20 cellular contexts compared by ENCODE assay signal in genomic region chr19:45805719-45806118, GRCh38. TPM values are rescaled to one million over a fixed set of nuclear protein-coding genes. Genes with fewer than 3 reads are reported as not detected.
A peak's percentile ranks its signal among the peaks of the same experiment; 100 is the strongest.
DNase-seq lines count a peak whose midpoint lies in the region; ATAC-seq, FAIRE-seq and TF ChIP-seq lines count a peak whose summit lies in the region.
"Had no signal": no experiment of that assay in that cellular context is flagged by ENCODE, and none has a peak within 500 bp of the region (broad histone marks: within the 10 kb centered on the region; RNA-seq: fewer than 3 reads in every experiment).

No MANE protein-coding gene starts in this region.

- no peak for ATAC-seq in SK-N-SH treated with all-trans-retinoic acid at 6 μM for 48 hours

- H2BK12ac ChIP-seq in H1 (ENCODE audit: low read depth, low read length), result no peak overlapping the region

- H3K4me1 ChIP-seq in GM23248 (ENCODE audit: insufficient read depth) (peaks cover 18% of the 10 kb centered on the region), H1 (replicated peaks in 1 of 4; ENCODE audit: control insufficient read depth in 3 of 4, insufficient read depth in 4 of 4, low read length in 3 of 4) (peaks cover 0 to 4% (median 0%) of the 10 kb centered on the region in 4 experiments; a peak in 3 of 7 replicates)

- no peak overlapping the region for H2AK5ac ChIP-seq in H1 (ENCODE audit: low read depth, low read length)

- H4K5ac ChIP-seq in H1 (ENCODE audit: insufficient read length, low read depth, low read length), result no peak overlapping the region

- H3K9ac ChIP-seq in GM23248, result peak overlapping the region; percentile 20; the same call in 1 of the 2 replicates
- H3K9ac ChIP-seq in H1 (replicated peaks in 1 of 4; ENCODE audit: extremely low read depth in 1 of 4, low read depth in 3 of 4, low read length in 3 of 4), result no peak overlapping the region

- no peak overlapping the region for H4K91ac ChIP-seq in H1 (replicated peaks; ENCODE audit: insufficient read length, low read length)

- no peak overlapping the region for H2BK120ac ChIP-seq in H1 (replicated peaks; ENCODE audit: low read depth, low read length)

- H3K9me3 ChIP-seq in GM23248 (ENCODE audit: low read depth), result no peaks in the 10 kb centered on the region
- no peaks in the 10 kb centered on the region; a peak in 1 of 4 replicates for H3K9me3 ChIP-seq in H1 (ENCODE audit: insufficient read depth in 2 of 2, low read depth in 1 of 2, low read length in 1 of 2)

- H3K14ac ChIP-seq in H1 (ENCODE audit: insufficient read length), result no peak overlapping the region

- no peak for TF ChIP-seq EP300 in H1 (IDR thresholded peaks at IDR 0.05; ENCODE audit: borderline replicate concordance in 1 of 2, low read depth in 2 of 2, low read length in 2 of 2)

- H3K27ac ChIP-seq in GM23248 (peak overlapping the region; percentile 26; the same call in 1 of the 2 replicates), H1 (ENCODE audit: low read depth, low read length) (no peak overlapping the region)
- H3K27ac ChIP-seq: SK-N-MC had no signal

- no peak overlapping the region for H2BK20ac ChIP-seq in H1 (ENCODE audit: low read length)

- H3K27me3 ChIP-seq in GM23248 (replicated peaks; ENCODE audit: insufficient read depth) (no peaks in the 10 kb centered on the region), H1 (replicated peaks in 1 of 4; ENCODE audit: control insufficient read depth in 3 of 4, extremely low read depth in 1 of 4, insufficient read depth in 3 of 4, low read length in 3 of 4) (peaks cover 0 to 2% (median 0%) of the 10 kb centered on the region in 4 experiments; a peak in 3 of 7 replicates)

- no peak overlapping the region for H3K56ac ChIP-seq in H1 (replicated peaks; ENCODE audit: insufficient read length, low read depth, low read length)

- no peak overlapping the region for H3K23ac ChIP-seq in H1 (ENCODE audit: insufficient read length)

- no peak for TF ChIP-seq CTCF in H1 (IDR thresholded peaks at IDR 0.05; ENCODE audit: control extremely low read depth in 1 of 3, insufficient read depth in 1 of 3, low read depth in 1 of 3, low read length in 3 of 3)

- no peaks in the 10 kb centered on the region for H3K79me1 ChIP-seq in H1 (ENCODE audit: low read depth, low read length)

- no peaks in the 10 kb centered on the region; the same call in 1 of the 2 replicates for H3K23me2 ChIP-seq in H1 (ENCODE audit: low read depth, low read length)

- H2AFZ ChIP-seq in GM23248, result peak overlapping the region; percentile 61; the same call in 1 of the 2 replicates
- no peak overlapping the region for H2AFZ ChIP-seq in H1 (ENCODE audit: low read length)

- H3K4me3 ChIP-seq in GM23248, result no peak overlapping the region
- no peak overlapping the region for H3K4me3 ChIP-seq in H1 (ENCODE audit: extremely low read depth in 1 of 4, insufficient read depth in 2 of 4, low read depth in 3 of 4, low read length in 4 of 4)
- H3K4me3 ChIP-seq: SK-N-MC had no signal

- H3K4me2 ChIP-seq in GM23248 (ENCODE audit: unreplicated experiment), result peak overlapping the region; percentile 24
- H3K4me2 ChIP-seq in H1 (ENCODE audit: insufficient read depth in 1 of 2, low read depth in 2 of 2, low read length in 2 of 2), result no peak overlapping the region

- TF ChIP-seq POLR2A in H1 (IDR thresholded peaks at IDR 0.05; ENCODE audit: control extremely low read depth in 1 of 2, low read depth in 2 of 2, low read length in 2 of 2), result no peak

- no peak overlapping the region for H2BK15ac ChIP-seq in H1 (ENCODE audit: low read length)

- in situ Hi-C loops in GM23248 (cut with MboI), result no loop called here

- no peak overlapping the region for H3K18ac ChIP-seq in H1 (ENCODE audit: extremely low read depth, low read length)

- H2BK5ac ChIP-seq in H1 (ENCODE audit: low read depth, low read length), result no peak overlapping the region

- no peaks in the 10 kb centered on the region for H3K9me2 ChIP-seq in GM23248 (ENCODE audit: insufficient read depth)

- H3K4ac ChIP-seq in H1 (replicated peaks; ENCODE audit: insufficient read length, low read depth, low read length), result no peak overlapping the region

- CTCF ChIA-PET in H1 (lab: Charles Lee; ENCODE audit: partially characterized antibody), result interaction anchor here (1.3 to 9.4 kb wide), 3 partner anchors 9 to 31 kb away, joined by 4 to 107 read pairs (median 7); partner anchors contain the start of gene RSPH6A

- DNase-seq in GM23248 (no peak), H1 (ENCODE audit: low read depth in 1 of 2, low spot score in 2 of 2) (no peak)
- DNase-seq in central memory CD4-positive, alpha-beta T cell, result no peak
- DNase-seq: C1 segment of cervical spinal cord; CD8-positive, alpha-beta memory T cell; DMS53; NCI-H1417; NCI-H187; NCI-H2107; NCI-H2227 treated with DMSO at 0.1 percent for 48 hours; NCI-H510A treated with DMSO at 0.1 percent for 48 hours; NCI-H82; SHP77 had no signal

- no peaks in the 10 kb centered on the region for H3F3A ChIP-seq in GM23248 (ENCODE audit: insufficient read depth)

- no peak for FAIRE-seq in H1 (lab: Jason Lieb, UNC)
- FAIRE-seq: GM12892, GM18507 had no signal

- TF ChIP-seq RAD21 in H1 (IDR thresholded peaks at IDR 0.05 in 1 of 2, conservative IDR thresholded peaks at IDR 0.05 in 1 of 2; ENCODE audit: low read depth in 2 of 2, low read length in 2 of 2), result no peak

- H4K8ac ChIP-seq in H1 (ENCODE audit: extremely low read depth, insufficient read depth, low read length), result no peak overlapping the region

- POLR2A ChIA-PET in H1 (lab: Charles Lee; ENCODE audit: partially characterized antibody), result interaction anchor here (1.1 to 9.8 kb wide), 2 partner anchors 8 to 18 kb away, joined by 3 to 106 read pairs; partner anchors contain the start of gene RSPH6A

- no peaks in the 10 kb centered on the region for H3K79me2 ChIP-seq in GM23248 (ENCODE audit: insufficient read depth)
- no peaks in the 10 kb centered on the region for H3K79me2 ChIP-seq in H1 (ENCODE audit: control insufficient read depth in 1 of 2, insufficient read depth in 2 of 2, low read length in 2 of 2)

- H4K20me1 ChIP-seq in GM23248 (ENCODE audit: insufficient read depth) (no peaks in the 10 kb centered on the region), H1 (replicated peaks in 1 of 2; ENCODE audit: control insufficient read depth in 1 of 2, insufficient read depth in 2 of 2, low read length in 2 of 2) (no peaks in the 10 kb centered on the region)

- no peaks in the 10 kb centered on the region for H3K36me3 ChIP-seq in GM23248 (ENCODE audit: low read depth)
- H3K36me3 ChIP-seq in H1 (ENCODE audit: control insufficient read depth in 2 of 4, insufficient read depth in 4 of 4, low read length in 3 of 4), result no peaks in the 10 kb centered on the region

RNA-seq across cellular contexts. Expression of gene RSPH6A, which starts 9.4 kb away (rescaled TPM):
- not detected in 2 replicates for total RNA-seq in GM23248 (2014; rRNA removed; shearing (Covaris generic))
- polyA plus RNA-seq in GM23248 (2016; fragmentation: Nextera tagmentation; extraction: Ambion mirVana), result not detected in 2 replicates
- total RNA-seq in H1 (2021; fragmentation: NEBNext Ultra II Directional; extraction: Animal tissue kit (Norgen Biotek cat#: 25700)), result 0.19 and 0.25 TPM in 2 replicates
- 0.05 TPM in 2 replicates for polyA plus RNA-seq in H1 (2011; rRNA removed)
- 0.05 TPM for polyA plus RNA-seq in H1 (2011; cell fraction: cytosol; rRNA removed)
- polyA plus RNA-seq in H1 (2011; cell fraction: nucleus; rRNA removed), result 0.43 TPM
- polyA plus RNA-seq in H1 (2012, experiment 1 of 2), result 0.12 TPM in 1 of 4 replicates, not detected in the others
- polyA plus RNA-seq in H1 (2012, experiment 2 of 2), result 0.09 TPM
- polyA plus RNA-seq in H1 (2013, experiment 1 of 2), result 0.08 TPM
- 0.06 TPM for polyA plus RNA-seq in H1 (2013, experiment 2 of 2)
- polyA minus RNA-seq in H1 (2011; rRNA and poly(A)+ RNA removed), result 0.22 and 0.35 TPM in 2 replicates
- polyA minus RNA-seq in H1 (2011; cell fraction: cytosol; rRNA and poly(A)+ RNA removed), result not detected
- 1.4 TPM for polyA minus RNA-seq in H1 (2011; cell fraction: nucleus; rRNA and poly(A)+ RNA removed)
- total RNA-seq: H4, M059J, RPMI7951 had no signal
- polyA plus RNA-seq: CD8-positive, alpha-beta memory T cell had no signal

RNA-seq across cellular contexts. Expression of gene DMWD, which starts 13.1 kb away (rescaled TPM):
- 32.2 and 32.6 TPM in 2 replicates for total RNA-seq in GM23248 (2014; rRNA removed; shearing (Covaris generic))
- polyA plus RNA-seq in GM23248 (2016; fragmentation: Nextera tagmentation; extraction: Ambion mirVana), result 11.5 and 14.5 TPM in 2 replicates
- total RNA-seq in H1 (2021; fragmentation: NEBNext Ultra II Directional; extraction: Animal tissue kit (Norgen Biotek cat#: 25700)), result 41.0 and 41.6 TPM in 2 replicates
- 13.6 and 23.7 TPM in 2 replicates for polyA plus RNA-seq in H1 (2011; rRNA removed)
- polyA plus RNA-seq in H1 (2011; cell fraction: cytosol; rRNA removed), result 14.6 TPM
- 83.4 TPM for polyA plus RNA-seq in H1 (2011; cell fraction: nucleus; rRNA removed)
- polyA plus RNA-seq in H1 (2012, experiment 1 of 2), result 18.1 to 24.8 TPM (median 20.7 TPM) in 4 replicates
- polyA plus RNA-seq in H1 (2012, experiment 2 of 2), result 14.5 TPM
- polyA plus RNA-seq in H1 (2013, experiment 1 of 2), result 18.6 TPM
- 17.7 TPM for polyA plus RNA-seq in H1 (2013, experiment 2 of 2)
- 18.0 and 24.8 TPM in 2 replicates for polyA minus RNA-seq in H1 (2011; rRNA and poly(A)+ RNA removed)
- 23.3 TPM for polyA minus RNA-seq in H1 (2011; cell fraction: cytosol; rRNA and poly(A)+ RNA removed)
- 61.6 TPM for polyA minus RNA-seq in H1 (2011; cell fraction: nucleus; rRNA and poly(A)+ RNA removed)

RNA-seq across cellular contexts. Expression of gene DMPK, which starts 23.4 kb away (rescaled TPM):
- 26.6 and 34.4 TPM in 2 replicates for total RNA-seq in GM23248 (2014; rRNA removed; shearing (Covaris generic))
- 13.0 and 15.3 TPM in 2 replicates for polyA plus RNA-seq in GM23248 (2016; fragmentation: Nextera tagmentation; extraction: Ambion mirVana)
- total RNA-seq in H1 (2021; fragmentation: NEBNext Ultra II Directional; extraction: Animal tissue kit (Norgen Biotek cat#: 25700)), result 27.4 and 28.2 TPM in 2 replicates
- 13.7 and 25.3 TPM in 2 replicates for polyA plus RNA-seq in H1 (2011; rRNA removed)
- 18.9 TPM for polyA plus RNA-seq in H1 (2011; cell fraction: cytosol; rRNA removed)
- 155 TPM for polyA plus RNA-seq in H1 (2011; cell fraction: nucleus; rRNA removed)
- 18.9 to 42.0 TPM (median 34.4 TPM) in 4 replicates for polyA plus RNA-seq in H1 (2012, experiment 1 of 2)
- polyA plus RNA-seq in H1 (2012, experiment 2 of 2), result 23.6 TPM
- 12.6 TPM for polyA plus RNA-seq in H1 (2013, experiment 1 of 2)
- polyA plus RNA-seq in H1 (2013, experiment 2 of 2), result 10.9 TPM
- polyA minus RNA-seq in H1 (2011; rRNA and poly(A)+ RNA removed), result 7.1 and 11.1 TPM in 2 replicates
- polyA minus RNA-seq in H1 (2011; cell fraction: cytosol; rRNA and poly(A)+ RNA removed), result 7.6 TPM
- 26.5 TPM for polyA minus RNA-seq in H1 (2011; cell fraction: nucleus; rRNA and poly(A)+ RNA removed)

RNA-seq across cellular contexts. Expression of gene SIX5, which starts 36.7 kb away (rescaled TPM):
- 14.4 and 16.8 TPM in 2 replicates for total RNA-seq in GM23248 (2014; rRNA removed; shearing (Covaris generic))
- polyA plus RNA-seq in GM23248 (2016; fragmentation: Nextera tagmentation; extraction: Ambion mirVana), result 6.1 and 8.2 TPM in 2 replicates
- total RNA-seq in H1 (2021; fragmentation: NEBNext Ultra II Directional; extraction: Animal tissue kit (Norgen Biotek cat#: 25700)), result 24.2 and 27.3 TPM in 2 replicates
- polyA plus RNA-seq in H1 (2011; rRNA removed), result 20.9 and 37.2 TPM in 2 replicates
- 21.5 TPM for polyA plus RNA-seq in H1 (2011; cell fraction: cytosol; rRNA removed)
- polyA plus RNA-seq in H1 (2011; cell fraction: nucleus; rRNA removed), result 69.2 TPM
- polyA plus RNA-seq in H1 (2012, experiment 1 of 2), result 7.1 to 16.2 TPM (median 15.3 TPM) in 4 replicates
- polyA plus RNA-seq in H1 (2012, experiment 2 of 2), result 8.7 TPM
- polyA plus RNA-seq in H1 (2013, experiment 1 of 2), result 15.1 TPM
- 13.5 TPM for polyA plus RNA-seq in H1 (2013, experiment 2 of 2)
- polyA minus RNA-seq in H1 (2011; rRNA and poly(A)+ RNA removed), result 4.6 and 6.7 TPM in 2 replicates
- 18.0 TPM for polyA minus RNA-seq in H1 (2011; cell fraction: cytosol; rRNA and poly(A)+ RNA removed)
- polyA minus RNA-seq in H1 (2011; cell fraction: nucleus; rRNA and poly(A)+ RNA removed), result 19.0 TPM

RNA-seq across cellular contexts. Expression of gene SYMPK, which starts 57.2 kb away (rescaled TPM):
- 28.1 and 81.4 TPM in 2 replicates for total RNA-seq in GM23248 (2014; rRNA removed; shearing (Covaris generic))
- polyA plus RNA-seq in GM23248 (2016; fragmentation: Nextera tagmentation; extraction: Ambion mirVana), result 14.8 and 17.8 TPM in 2 replicates
- 81.5 and 93.6 TPM in 2 replicates for total RNA-seq in H1 (2021; fragmentation: NEBNext Ultra II Directional; extraction: Animal tissue kit (Norgen Biotek cat#: 25700))
- polyA plus RNA-seq in H1 (2011; rRNA removed), result 99.5 and 142 TPM in 2 replicates
- polyA plus RNA-seq in H1 (2011; cell fraction: cytosol; rRNA removed), result 82.5 TPM
- 217 TPM for polyA plus RNA-seq in H1 (2011; cell fraction: nucleus; rRNA removed)
- polyA plus RNA-seq in H1 (2012, experiment 1 of 2), result 87.2 to 105 TPM (median 88.9 TPM) in 4 replicates
- polyA plus RNA-seq in H1 (2012, experiment 2 of 2), result 66.3 TPM
- 57.3 TPM for polyA plus RNA-seq in H1 (2013, experiment 1 of 2)
- 50.3 TPM for polyA plus RNA-seq in H1 (2013, experiment 2 of 2)
- 121 and 131 TPM in 2 replicates for polyA minus RNA-seq in H1 (2011; rRNA and poly(A)+ RNA removed)
- 65.9 TPM for polyA minus RNA-seq in H1 (2011; cell fraction: cytosol; rRNA and poly(A)+ RNA removed)
- 67.6 TPM for polyA minus RNA-seq in H1 (2011; cell fraction: nucleus; rRNA and poly(A)+ RNA removed)
